10 cellular contexts compared by ENCODE assay signal in genomic region chr1:13593511-13594131, GRCh38. TPM values are rescaled to one million over a fixed set of nuclear protein-coding genes. Genes with fewer than 3 reads are reported as not detected.
A peak's percentile ranks its signal among the peaks of the same experiment; 100 is the strongest.
DNase-seq lines count a peak whose midpoint lies in the region; ATAC-seq and TF ChIP-seq lines count a peak whose summit lies in the region.
"Had no signal": no experiment of that assay in that cellular context is flagged by ENCODE, and none has a peak within 500 bp of the region (broad histone marks: within the 10 kb centered on the region; RNA-seq: fewer than 3 reads in every experiment).

No MANE protein-coding gene starts in this region.

- H3K4me1 ChIP-seq in RWPE2 (ENCODE audit: insufficient read depth, poor library complexity, severe bottlenecking) (peaks cover 41% of the 10 kb centered on the region), muscle layer of duodenum (ENCODE audit: control insufficient read depth in 1 of 2, insufficient read depth in 2 of 2, low read length in 2 of 2) (peaks cover 0 to 7% of the 10 kb centered on the region in 2 donors), upper lobe of right lung (peaks cover 9% of the 10 kb centered on the region)

- TF ChIP-seq CTCF in RWPE2 (IDR thresholded peaks at IDR 0.05; ENCODE audit: poor library complexity, severe bottlenecking) (no peak), fibroblast of pulmonary artery (IDR thresholded peaks at IDR 0.05; ENCODE audit: low read length, missing control alignments) (no peak), upper lobe of right lung (IDR thresholded peaks at IDR 0.05) (no peak)

- ATAC-seq in RWPE2 (ENCODE audit: low read depth) (peak; percentile 85), upper lobe of right lung (peak; percentile 80), GM18873 (IDR thresholded peaks at IDR 0.05; ENCODE audit: low FRiP score, unreplicated experiment) (no peak), GM18519 (IDR thresholded peaks at IDR 0.05; ENCODE audit: low FRiP score, unreplicated experiment) (no peak)

- intact Hi-C loops in upper lobe of right lung (cut with DNase I): no loop called here

- peak overlapping the region; percentile 95 for H3K27ac ChIP-seq in RWPE2 (ENCODE audit: poor library complexity, severe bottlenecking)
- peak overlapping the region; percentile 80 for H3K27ac ChIP-seq in muscle layer of duodenum (ENCODE audit: low read length)
- H3K27ac ChIP-seq in upper lobe of right lung: peak overlapping the region; percentile 59
- H3K27ac ChIP-seq: neutrophil had no signal

- H3K36me3 ChIP-seq in RWPE2 (ENCODE audit: low read depth) (peaks cover 13% of the 10 kb centered on the region), muscle layer of duodenum (ENCODE audit: control insufficient read depth in 1 of 2, insufficient read depth in 2 of 2, low read length in 2 of 2) (no peaks in the 10 kb centered on the region), upper lobe of right lung (no peaks in the 10 kb centered on the region)
- H3K36me3 ChIP-seq: neutrophil had no signal

- no peak overlapping the region for H3K4me3 ChIP-seq in RWPE2 (ENCODE audit: severe bottlenecking)
- H3K4me3 ChIP-seq in fibroblast of pulmonary artery (replicated peaks; ENCODE audit: low read depth, low read length): peak overlapping the region; percentile 11
- H3K4me3 ChIP-seq in muscle layer of duodenum (ENCODE audit: low read depth in 1 of 2, low read length in 2 of 2): no peak overlapping the region
- H3K4me3 ChIP-seq in upper lobe of right lung: no peak overlapping the region

- no peak for DNase-seq in RWPE2 (ENCODE audit: low spot score)
- peak; percentile 92 for DNase-seq in fibroblast of pulmonary artery (ENCODE audit: low read depth)
- no peak for DNase-seq in upper lobe of right lung
- no peak for DNase-seq in T-helper 1 cell
- no peak for DNase-seq in NCI-H446 (lab: John Stamatoyannopoulos, UW)

- H3K9me3 ChIP-seq in RWPE2 (ENCODE audit: severe bottlenecking) (no peaks in the 10 kb centered on the region), muscle layer of duodenum (ENCODE audit: control insufficient read depth in 1 of 2, low read length in 2 of 2) (no peaks in the 10 kb centered on the region), upper lobe of right lung (no peaks in the 10 kb centered on the region)
- H3K9me3 ChIP-seq: neutrophil had no signal

- H3K27me3 ChIP-seq in RWPE2 (ENCODE audit: insufficient read depth, poor library complexity, severe bottlenecking): no peaks in the 10 kb centered on the region
- H3K27me3 ChIP-seq in muscle layer of duodenum (ENCODE audit: low read depth, low read length): no peaks in the 10 kb centered on the region
- no peaks in the 10 kb centered on the region for H3K27me3 ChIP-seq in upper lobe of right lung

RNA-seq across cellular contexts. Expression of gene PDPN, which starts 10.0 kb away (rescaled TPM):
- 47.0 TPM for total RNA-seq in upper lobe of right lung
- total RNA-seq: activated CD8-positive, alpha-beta memory T cell treated with anti-CD3 and anti-CD28 coated beads for 36 hours had no signal

Comparison
In these comparisons a context has a peak if more than half of its experiments do, and no peak if none do; other contexts are left out.
1. ATAC-seq: peak in RWPE2 (single experiment) and upper lobe of right lung (single experiment); none in GM18873 (single experiment) and GM18519 (single experiment).
2. Peak in every context shown above with its lines, with median percentiles within 50 percentile points of each other: H3K27ac ChIP-seq.